Comparison of ENCODE assay signal across 8 cellular contexts in the genomic region with DNA sequence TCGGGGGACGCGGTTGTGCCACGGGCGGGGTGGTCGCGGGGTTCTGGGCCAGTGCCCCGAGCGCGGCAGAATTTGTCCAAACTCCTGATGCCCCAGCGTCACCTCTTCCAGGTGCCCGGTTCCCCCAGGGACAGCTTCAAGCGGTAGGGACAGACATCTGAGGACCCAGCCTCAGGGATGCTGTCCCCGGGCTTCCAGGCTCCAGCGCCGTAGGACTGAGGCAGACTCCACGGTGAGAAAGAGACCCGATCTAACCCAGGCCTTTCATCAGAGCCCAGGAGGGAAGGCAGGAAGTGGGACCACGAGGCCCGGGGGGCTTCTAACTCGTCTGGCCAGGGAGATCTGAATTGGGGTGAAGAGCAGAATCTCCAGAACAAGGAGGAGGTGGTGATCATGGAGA. TPM values are rescaled to one million over a fixed set of nuclear protein-coding genes. Genes with fewer than 3 reads are reported as not detected.
DNase-seq lines count a peak whose midpoint lies in the region; ATAC-seq and TF ChIP-seq lines count a peak whose summit lies in the region.
"Not testable (repeated sequence)": the region's sequence is repeated elsewhere in the genome, so short reads cannot be mapped to it uniquely, and the experiment has no call there.

No MANE protein-coding gene starts in this region.

- H3K9me3 ChIP-seq in BE2C; MM.1S (replicated peaks; ENCODE audit: insufficient read depth, low read length); right atrium auricular region; spleen: not testable (repeated sequence)

- H3K36me3 ChIP-seq in BE2C; GM23338 (ENCODE audit: insufficient read depth); MM.1S (replicated peaks; ENCODE audit: insufficient read depth, low read length); right atrium auricular region: not testable (repeated sequence)
- H3K36me3 ChIP-seq in spleen, result peaks cover 0 to 17% (median 4%) of the 10 kb centered on the region in 6 donors

- not testable (repeated sequence) for H4K20me1 ChIP-seq in GM23338 (replicated peaks; ENCODE audit: insufficient read depth); MM.1S (ENCODE audit: insufficient read depth, low read length)

- H3K27ac Mint-ChIP-seq in GM23338, result peak overlapping the region; percentile 80; the same call in 1 of the 2 replicates
- peak overlapping the region; percentile 90 for H3K27ac Mint-ChIP-seq in activated T-cell treated with anti-CD3 and anti-CD28 coated beads, Interleukin-2, amount 50 U/mL, for 24 hours
- peak overlapping the region; percentile 50 for H3K27ac Mint-ChIP-seq in dendritic cell treated with granulocyte-macrophage colony-stimulating factor and Interleukin-4, amounts not matched to agents 40 ng/mL and 50 ng/mL, for 4 days
- peak overlapping the region in 1 of 6 donors; percentile 88 for H3K27ac Mint-ChIP-seq in naive B cell

- H3K27me3 ChIP-seq in BE2C; GM23338 (ENCODE audit: insufficient read depth); MM.1S (replicated peaks; ENCODE audit: insufficient read depth, low read length); right atrium auricular region; spleen (replicated peaks in 1 of 7): not testable (repeated sequence)

- 0 to 7% (median 2%) methylated on average over 3 to 13 of the region's 21 CpGs; no CpG with 5 or more reads in 2 of the 5 donors for WGBS in spleen, 5 donors

- H3K9me3 Mint-ChIP-seq in GM23338; activated T-cell treated with anti-CD3 and anti-CD28 coated beads, Interleukin-2, amount 50 U/mL, for 24 hours; dendritic cell treated with granulocyte-macrophage colony-stimulating factor and Interleukin-4, amounts not matched to agents 40 ng/mL and 50 ng/mL, for 4 days; naive B cell: not testable (repeated sequence)

- H3F3A ChIP-seq in GM23338 (replicated peaks; ENCODE audit: low read depth); MM.1S (ENCODE audit: insufficient read depth, low read length): not testable (repeated sequence)

- H2AFZ ChIP-seq in GM23338; MM.1S (ENCODE audit: low read length): not testable (repeated sequence)

- intact Hi-C loops in dendritic cell treated with granulocyte-macrophage colony-stimulating factor and Interleukin-4, amounts not matched to agents 40 ng/mL and 50 ng/mL, for 4 days (cut with micrococcal nuclease); spleen (cut with DNase I; ENCODE audit: low total_unique reads): not testable (repeated sequence)

- H3K9me2 ChIP-seq in GM23338 (ENCODE audit: insufficient read depth); MM.1S (replicated peaks; ENCODE audit: insufficient read depth, low read length): not testable (repeated sequence)

- not testable (repeated sequence) for TF ChIP-seq CTCF in BE2C (IDR thresholded peaks at IDR 0.05; ENCODE audit: low read depth, low read length); GM23338 (conservative IDR thresholded peaks at IDR 0.05; ENCODE audit: low read depth in 2 of 2); MM.1S (IDR thresholded peaks at IDR 0.05; ENCODE audit: low read length); right atrium auricular region (IDR thresholded peaks at IDR 0.05); spleen (IDR thresholded peaks at IDR 0.05 in 8 of 11, conservative IDR thresholded peaks at IDR 0.05 in 3 of 11)

- TF ChIP-seq POLR2A in spleen (IDR thresholded peaks at IDR 0.05), result not testable (repeated sequence)

- DNase-seq in BE2C; GM23338 (ENCODE audit: low spot score); MM.1S; activated T-cell treated with anti-CD3 and anti-CD28 coated beads, Interleukin-2, amount 50 U/mL, for 24 hours; right atrium auricular region (ENCODE audit: low spot score); naive B cell; spleen: not testable (repeated sequence)

- peak; percentile 47 for ATAC-seq in GM23338
- ATAC-seq in naive B cell (ENCODE audit: low read depth in 2 of 2), result peak in 1 of 2 donors; percentile 5

- H3K4me3 ChIP-seq in BE2C (ENCODE audit: low read depth, low read length) (peak overlapping the region; percentile 55), GM23338 (peak overlapping the region; percentile 57), MM.1S (ENCODE audit: low read length) (peak overlapping the region; percentile 57; the same call in 1 of the 2 replicates), right atrium auricular region (peak overlapping the region; percentile 60 to 62), spleen (peak overlapping the region; percentile 41 to 76 (median 48))

- peaks cover 36% of the 10 kb centered on the region for H3K36me3 Mint-ChIP-seq in GM23338 (ENCODE audit: low read depth)
- peaks cover 36% of the 10 kb centered on the region for H3K36me3 Mint-ChIP-seq in activated T-cell treated with anti-CD3 and anti-CD28 coated beads, Interleukin-2, amount 50 U/mL, for 24 hours (ENCODE audit: low read depth)
- not testable (repeated sequence) for H3K36me3 Mint-ChIP-seq in dendritic cell treated with granulocyte-macrophage colony-stimulating factor and Interleukin-4, amounts not matched to agents 40 ng/mL and 50 ng/mL, for 4 days (ENCODE audit: low read depth); naive B cell

- H3K79me2 ChIP-seq in GM23338 (replicated peaks; ENCODE audit: insufficient read depth); MM.1S (ENCODE audit: low read length): not testable (repeated sequence)

- H3K4me2 ChIP-seq in GM23338; MM.1S (ENCODE audit: low read depth, low read length): not testable (repeated sequence)

- H3K27me3 Mint-ChIP-seq in GM23338 (ENCODE audit: insufficient read depth, low read depth, poor library complexity); activated T-cell treated with anti-CD3 and anti-CD28 coated beads, Interleukin-2, amount 50 U/mL, for 24 hours; dendritic cell treated with granulocyte-macrophage colony-stimulating factor and Interleukin-4, amounts not matched to agents 40 ng/mL and 50 ng/mL, for 4 days; naive B cell: not testable (repeated sequence)

- H3K4me1 Mint-ChIP-seq in GM23338; dendritic cell treated with granulocyte-macrophage colony-stimulating factor and Interleukin-4, amounts not matched to agents 40 ng/mL and 50 ng/mL, for 4 days (ENCODE audit: low read depth): not testable (repeated sequence)
- peaks cover 15% of the 10 kb centered on the region for H3K4me1 Mint-ChIP-seq in activated T-cell treated with anti-CD3 and anti-CD28 coated beads, Interleukin-2, amount 50 U/mL, for 24 hours (ENCODE audit: low read depth)
- peaks cover 8 to 14% (median 11%) of the 10 kb centered on the region in 3 donors for H3K4me1 Mint-ChIP-seq in naive B cell

- not testable (repeated sequence) for H3K9ac ChIP-seq in MM.1S (ENCODE audit: low read length)

- not testable (repeated sequence) for H3K27ac ChIP-seq in GM23338 (ENCODE audit: low read depth); MM.1S (ENCODE audit: low read length)
- H3K27ac ChIP-seq in right atrium auricular region (peak overlapping the region; percentile 45 to 75), spleen (peak overlapping the region in 6 of 8 donors; percentile 39 to 79 (median 76))

- peak overlapping the region; percentile 86 for H3K4me3 Mint-ChIP-seq in GM23338
- peak overlapping the region; percentile 84 for H3K4me3 Mint-ChIP-seq in activated T-cell treated with anti-CD3 and anti-CD28 coated beads, Interleukin-2, amount 50 U/mL, for 24 hours
- peak overlapping the region; percentile 89 for H3K4me3 Mint-ChIP-seq in dendritic cell treated with granulocyte-macrophage colony-stimulating factor and Interleukin-4, amounts not matched to agents 40 ng/mL and 50 ng/mL, for 4 days
- peak overlapping the region; percentile 88 to 99 (median 96) for H3K4me3 Mint-ChIP-seq in naive B cell

- not testable (repeated sequence) for H3K4me1 ChIP-seq in BE2C; GM23338 (ENCODE audit: insufficient read depth); MM.1S (ENCODE audit: low read length); right atrium auricular region; spleen

RNA-seq across cellular contexts. Expression of a gene that starts 0.4 kb away (rescaled TPM):
- 4.2 TPM for polyA plus RNA-seq in BE2C (2012; ENCODE audit: insufficient read depth, insufficient read length, low read depth)
- total RNA-seq in GM23338 (2014; rRNA removed; shearing (Covaris generic)), result 91.6 and 93.4 TPM in 2 replicates
- polyA plus RNA-seq in GM23338 (2016; fragmentation: Nextera tagmentation; extraction: Ambion mirVana), result 42.3 and 44.8 TPM in 2 replicates
- total RNA-seq in right atrium auricular region, result 10 to 100 TPM; 20.1 to 26.1 TPM
- 10 to 100 TPM in 5 of 6 donors, 1 to 10 TPM in 1; 9.6 to 17.0 (median 14.5) TPM for polyA plus RNA-seq in naive B cell (ENCODE audit: low read depth in 6 of 6)
- total RNA-seq in spleen, result 10 to 100 TPM; 13.1 to 24.9 (median 19.0) TPM
- 1 to 10 TPM; 4.0 to 6.0 (median 4.5) TPM for polyA plus RNA-seq in spleen

RNA-seq across cellular contexts. Expression of a gene that starts 15.8 kb away (rescaled TPM):
- 45.3 TPM for polyA plus RNA-seq in BE2C (2012; ENCODE audit: insufficient read depth, insufficient read length, low read depth)
- total RNA-seq in GM23338 (2014; rRNA removed; shearing (Covaris generic)), result 47.6 and 48.1 TPM in 2 replicates
- polyA plus RNA-seq in GM23338 (2016; fragmentation: Nextera tagmentation; extraction: Ambion mirVana), result 6.4 and 6.6 TPM in 2 replicates
- total RNA-seq in right atrium auricular region, result 10 to 100 TPM; 17.1 to 33.4 TPM
- 1 to 10 TPM in 5 of 6 donors, not detected in 1; 2.0 to 6.7 (median 4.3) TPM for polyA plus RNA-seq in naive B cell (ENCODE audit: low read depth in 6 of 6)
- 10 to 100 TPM in 3 of 7 donors, 1 to 10 TPM in 4; 7.7 to 17.2 (median 10.0) TPM for total RNA-seq in spleen
- 1 to 10 TPM; 4.6 to 6.5 (median 5.3) TPM for polyA plus RNA-seq in spleen

RNA-seq across cellular contexts. Expression of a gene that starts 32.1 kb away (rescaled TPM):
- not detected for polyA plus RNA-seq in BE2C (2012; ENCODE audit: insufficient read depth, insufficient read length, low read depth)
- 0.23 and 2.8 TPM in 2 replicates for total RNA-seq in GM23338 (2014; rRNA removed; shearing (Covaris generic))
- polyA plus RNA-seq in GM23338 (2016; fragmentation: Nextera tagmentation; extraction: Ambion mirVana), result 0.84 and 1.1 TPM in 2 replicates
- not detected for total RNA-seq in right atrium auricular region
- polyA plus RNA-seq in naive B cell (ENCODE audit: low read depth in 6 of 6), result not detected
- total RNA-seq in spleen, result under 1 TPM in 2 of 7 donors, not detected in 5; 0.32 to 0.47 TPM
- polyA plus RNA-seq in spleen, result under 1 TPM; 0.05 to 0.29 (median 0.17) TPM
